Comparison of ENCODE assay signal across 9 cellular contexts in the genomic region with DNA sequence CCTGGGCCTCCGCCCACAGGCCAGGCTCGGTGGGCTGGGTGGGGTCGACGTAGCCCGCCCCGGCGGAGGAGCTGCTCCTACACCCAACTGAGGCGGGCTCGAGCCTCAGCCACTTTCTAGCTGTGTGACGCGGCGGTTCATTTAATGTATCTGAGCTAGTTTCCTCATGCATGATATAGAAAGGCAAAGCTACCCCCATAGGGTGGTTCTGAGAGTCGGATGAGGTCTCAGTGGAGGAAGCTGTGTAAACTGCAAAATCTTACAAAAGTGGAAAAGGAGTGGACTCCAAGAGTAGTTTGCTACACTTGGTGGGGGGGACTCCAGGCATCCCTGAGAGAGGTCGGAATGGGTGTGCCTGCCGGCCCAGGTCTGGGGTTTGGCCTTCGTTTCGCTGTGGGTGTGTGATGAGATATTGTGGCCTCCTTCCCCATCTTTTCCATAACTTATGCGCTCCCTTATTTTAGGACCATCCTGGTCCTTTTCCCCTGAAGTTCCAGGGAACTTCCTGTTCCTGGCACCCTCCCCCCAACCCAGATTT. TPM values are rescaled to one million over a fixed set of nuclear protein-coding genes. Genes with fewer than 3 reads are reported as not detected.
A peak's percentile ranks its signal among the peaks of the same experiment; 100 is the strongest.
DNase-seq lines count a peak whose midpoint lies in the region; FAIRE-seq and TF ChIP-seq lines count a peak whose summit lies in the region.
"Had no signal": no experiment of that assay in that cellular context is flagged by ENCODE, and none has a peak within 500 bp of the region (broad histone marks: within the 10 kb centered on the region; RNA-seq: fewer than 3 reads in every experiment).

No MANE protein-coding gene starts in this region.

- FAIRE-seq in endothelial cell of umbilical vein (lab: Jason Lieb, UNC): peak; percentile 4

- H3K36me3 ChIP-seq in GM06990 (ENCODE audit: control insufficient read depth, insufficient read depth, low read length): no peaks in the 10 kb centered on the region; the same call in 1 of the 2 replicates
- H3K36me3 ChIP-seq in Peyer's patch: no peaks in the 10 kb centered on the region
- H3K36me3 ChIP-seq in endothelial cell of umbilical vein (ENCODE audit: control insufficient read depth in 2 of 2, extremely low read depth in 1 of 2, insufficient read depth in 2 of 2, low read length in 2 of 2): no peaks in the 10 kb centered on the region
- no peaks in the 10 kb centered on the region for H3K36me3 ChIP-seq in neuron (ENCODE audit: insufficient read depth, low read length)

- dilution Hi-C loops in endothelial cell of umbilical vein (cut with MboI; ENCODE audit: extremely low pct_ligation_motif_present, low sequenced_read_pairs): no loop called here

- DNase-seq in GM06990 (ENCODE audit: extremely low read depth, insufficient read length) (no peak), HCEC 1CT (peak; percentile 33), Peyer's patch (peak in 1 of 3 donors; percentile 56), endothelial cell of umbilical vein (ENCODE audit: low read depth, low spot score) (peak; percentile 31), SK-N-DZ (ENCODE audit: low spot score) (no peak), UCSD-AML1 (lab: John Stamatoyannopoulos, UW; ENCODE audit: unreplicated experiment) (no peak), SKM-1 treated with dmso at 0.1 percent for 144 hours (lab: John Stamatoyannopoulos, UW; ENCODE audit: unreplicated experiment) (no peak)

- peaks cover 56% of the 10 kb centered on the region for H3K79me2 ChIP-seq in endothelial cell of umbilical vein (ENCODE audit: control insufficient read depth, insufficient read depth, low read length)

- H3K9me1 ChIP-seq in endothelial cell of umbilical vein (replicated peaks; ENCODE audit: control insufficient read depth, extremely low read depth, insufficient read depth, low read length): no peaks in the 10 kb centered on the region

- H2AFZ ChIP-seq in endothelial cell of umbilical vein (ENCODE audit: low read depth, low read length): peak overlapping the region; percentile 76
- peak overlapping the region; percentile 91 for H2AFZ ChIP-seq in neuron (ENCODE audit: low read depth, low read length)

- TF ChIP-seq CTCF in GM06990 (IDR thresholded peaks at IDR 0.05; ENCODE audit: insufficient read depth, low read length, poor library complexity, severe bottlenecking) (no peak), Peyer's patch (IDR thresholded peaks at IDR 0.05) (no peak), endothelial cell of umbilical vein (IDR thresholded peaks at IDR 0.05; ENCODE audit: extremely low read depth in 1 of 2, insufficient read depth in 1 of 2, low read depth in 1 of 2, low read length in 2 of 2) (no peak)

- H3K9me3 ChIP-seq in Peyer's patch (no peaks in the 10 kb centered on the region), endothelial cell of umbilical vein (replicated peaks; ENCODE audit: control insufficient read depth, insufficient read depth, low read length) (no peaks in the 10 kb centered on the region), neuron (ENCODE audit: low read length) (no peaks in the 10 kb centered on the region)

- H3K4me1 ChIP-seq in Peyer's patch: peaks cover 0 to 16% (median 0%) of the 10 kb centered on the region in 4 donors
- peaks cover 19% of the 10 kb centered on the region for H3K4me1 ChIP-seq in endothelial cell of umbilical vein (ENCODE audit: control insufficient read depth, extremely low read depth, insufficient read depth, low read length)
- peaks cover 17% of the 10 kb centered on the region for H3K4me1 ChIP-seq in neuron (ENCODE audit: insufficient read depth, low read length)

- TF ChIP-seq POLR2A in Peyer's patch (IDR thresholded peaks at IDR 0.05): no peak
- TF ChIP-seq POLR2A in endothelial cell of umbilical vein (IDR thresholded peaks at IDR 0.05; ENCODE audit: low read depth, low read length): no peak

- H3K27me3 ChIP-seq in GM06990 (replicated peaks; ENCODE audit: control insufficient read depth, insufficient read depth, low read length) (no peaks in the 10 kb centered on the region), Peyer's patch (no peaks in the 10 kb centered on the region), endothelial cell of umbilical vein (ENCODE audit: control insufficient read depth in 2 of 2, insufficient read depth in 2 of 2, low read length in 2 of 2) (peaks cover 2% of the 10 kb centered on the region in 2 experiments), neuron (ENCODE audit: insufficient read depth, low read length) (no peaks in the 10 kb centered on the region)

- H3K9ac ChIP-seq in endothelial cell of umbilical vein (replicated peaks; ENCODE audit: extremely low read depth, insufficient read depth, low read length): peak overlapping the region; percentile 81

- TSS peak; percentile 37 for BruUV-seq in endothelial cell of umbilical vein (replicated peaks; lab: Mats Ljungman, UMichigan)

- H4K20me1 ChIP-seq in endothelial cell of umbilical vein (replicated peaks; ENCODE audit: control insufficient read depth, extremely low read depth, insufficient read depth, low read length): no peaks in the 10 kb centered on the region

- CTCF ChIA-PET in endothelial cell of umbilical vein (lab: Charles Lee): interaction anchor here (0.9 to 2.7 kb wide), 9 partner anchors 9 to 43 kb away, joined by 3 to 20 read pairs (median 6); partner anchors contain the start of gene SEMA5B

- H3K4me3 ChIP-seq in GM06990 (replicated peaks; ENCODE audit: low read depth, low read length): peak overlapping the region; percentile 98
- H3K4me3 ChIP-seq in Peyer's patch: peak overlapping the region; percentile 69 to 84 (median 76)
- peak overlapping the region; percentile 92 to 96 (median 93) for H3K4me3 ChIP-seq in endothelial cell of umbilical vein (replicated peaks in 1 of 3; ENCODE audit: insufficient read depth in 1 of 3, low read depth in 1 of 3, low read length in 3 of 3)
- H3K4me3 ChIP-seq in neuron (ENCODE audit: low read length): peak overlapping the region; percentile 92

- intact Hi-C loops in endothelial cell of umbilical vein (cut with micrococcal nuclease): loop anchor here (1.0 to 5.0 kb wide), 3 partner anchors 9 to 135 kb away; partner anchors contain the start of gene SEC22A

- POLR2A ChIA-PET in endothelial cell of umbilical vein (lab: Charles Lee): interaction anchor here (1.3 to 1.8 kb wide), 3 partner anchors 9 to 13 kb away, joined by 5 to 10 read pairs (median 5); no protein-coding TSS in a partner anchor

- H3K27ac ChIP-seq in Peyer's patch (peak overlapping the region; percentile 66 to 83 (median 79)), endothelial cell of umbilical vein (ENCODE audit: insufficient read depth, low read depth, low read length) (peak overlapping the region; percentile 42)

- H3K4me2 ChIP-seq in endothelial cell of umbilical vein (ENCODE audit: insufficient read depth, low read length): peak overlapping the region; percentile 96

TF ChIP-seq in endothelial cell of umbilical vein, 7 proteins besides CTCF, POLR2A, EP300 and RAD21:
- TF ChIP-seq POLR2AphosphoS5 (IDR thresholded peaks at IDR 0.05; ENCODE audit: insufficient read depth, low read depth, low read length) (no peak), JUN (IDR thresholded peaks at IDR 0.05; ENCODE audit: borderline replicate concordance, insufficient read depth, insufficient read length, low read depth) (no peak), MYC (IDR thresholded peaks at IDR 0.05; ENCODE audit: low read depth, low read length) (no peak), MAX (IDR thresholded peaks at IDR 0.05; ENCODE audit: insufficient read depth, insufficient read length) (no peak), GATA2 (IDR thresholded peaks at IDR 0.05; ENCODE audit: insufficient read depth, insufficient read length, low read depth, low read length) (no peak), EZH2 (IDR thresholded peaks at IDR 0.05; ENCODE audit: borderline replicate concordance, low read depth, low read length, severe bottlenecking) (no peak), FOS (IDR thresholded peaks at IDR 0.05; ENCODE audit: borderline replicate concordance, insufficient read depth, low read length) (no peak)

RNA-seq across cellular contexts. Expression of gene PDIA5, which starts 0.9 kb away (rescaled TPM):
- total RNA-seq in Peyer's patch: 10 to 100 TPM; 13.7 to 63.5 (median 19.4) TPM
- total RNA-seq in endothelial cell of umbilical vein: 85.2 and 85.6 TPM in 2 replicates
- 48.9 and 55.7 TPM in 2 replicates for polyA plus RNA-seq in endothelial cell of umbilical vein
- polyA plus RNA-seq in endothelial cell of umbilical vein (2011; cell fraction: cytosol; rRNA removed): 66.9 and 67.2 TPM in 2 replicates
- 87.4 and 92.9 TPM in 2 replicates for polyA plus RNA-seq in endothelial cell of umbilical vein (2011; cell fraction: nucleus; rRNA removed)
- polyA plus RNA-seq in endothelial cell of umbilical vein (2012): 64.4 and 71.1 TPM in 2 replicates
- 44.1 and 52.9 TPM in 2 replicates for polyA minus RNA-seq in endothelial cell of umbilical vein
- polyA minus RNA-seq in endothelial cell of umbilical vein (2011; cell fraction: cytosol; rRNA and poly(A)+ RNA removed): 9.6 TPM
- polyA minus RNA-seq in endothelial cell of umbilical vein (2011; cell fraction: nucleus; rRNA and poly(A)+ RNA removed): 30.4 and 33.4 TPM in 2 replicates
- 13.4 and 14.5 TPM in 2 replicates for polyA plus RNA-seq in SK-N-DZ (2014; cell fraction: cytosol; rRNA removed)
- polyA plus RNA-seq in SK-N-DZ (2014; cell fraction: nucleus; rRNA removed): 19.1 and 34.2 TPM in 2 replicates

RNA-seq across cellular contexts. Expression of gene SEMA5B, which starts 40.2 kb away (rescaled TPM):
- 1 to 10 TPM in 2 of 4 donors, under 1 TPM in 1, not detected in 1; 0.54 to 6.8 (median 2.5) TPM for total RNA-seq in Peyer's patch
- total RNA-seq in endothelial cell of umbilical vein: 0.07 and 0.44 TPM in 2 replicates
- polyA plus RNA-seq in endothelial cell of umbilical vein: not detected in 2 replicates
- polyA plus RNA-seq in endothelial cell of umbilical vein (2011; cell fraction: cytosol; rRNA removed): not detected in 2 replicates
- polyA plus RNA-seq in endothelial cell of umbilical vein (2011; cell fraction: nucleus; rRNA removed): 0.07 TPM in 1 of 2 replicates, not detected in the other
- polyA plus RNA-seq in endothelial cell of umbilical vein (2012): not detected in 2 replicates
- not detected in 2 replicates for polyA minus RNA-seq in endothelial cell of umbilical vein
- polyA minus RNA-seq in endothelial cell of umbilical vein (2011; cell fraction: cytosol; rRNA and poly(A)+ RNA removed): not detected
- not detected in 2 replicates for polyA minus RNA-seq in endothelial cell of umbilical vein (2011; cell fraction: nucleus; rRNA and poly(A)+ RNA removed)
- 16.9 and 19.9 TPM in 2 replicates for polyA plus RNA-seq in SK-N-DZ (2014; cell fraction: cytosol; rRNA removed)
- 52.4 and 55.5 TPM in 2 replicates for polyA plus RNA-seq in SK-N-DZ (2014; cell fraction: nucleus; rRNA removed)
- total RNA-seq: activated CD8-positive, alpha-beta memory T cell treated with anti-CD3 and anti-CD28 coated beads for 36 hours had no signal

Comparison
In these comparisons a context has a peak if more than half of its experiments do, and no peak if none do; other contexts are left out.
1. DNase-seq: peak in HCEC 1CT (single experiment) and endothelial cell of umbilical vein (single experiment); none in GM06990 (single experiment), SK-N-DZ (single experiment), UCSD-AML1 (single experiment) and SKM-1 treated with dmso at 0.1 percent for 144 hours (single experiment).
2. Peak in every context shown above with its lines, with median percentiles within 50 percentile points of each other: H3K4me3 ChIP-seq.